Comparison of ENCODE assay signal across 19 cellular contexts in genomic region chr21:37386151-37386550, GRCh38.
"Had no signal": no experiment of that assay in that cellular context is flagged by ENCODE, and none has a peak within 500 bp of the region (broad histone marks: within the 10 kb centered on the region; RNA-seq: fewer than 3 reads in every experiment).

No MANE protein-coding gene starts in this region.

- H3K27me3 ChIP-seq: body of pancreas, cardiac muscle cell, tibial artery had no signal

- ATAC-seq: body of pancreas, esophagus mucosa, WTC11 had no signal

- H3K27ac Mint-ChIP-seq: activated T-helper 2 cell treated with anti-CD3 and anti-CD28 coated beads, Interferon-gamma antibody, Interleukin-2, Interleukin-4, amounts not matched to agents 10 μg/mL and 5 μg/mL and 100 μg/mL, durations not matched to agents 14 hours and 24 hours and 36 hours; dendritic cell treated with granulocyte-macrophage colony-stimulating factor and Interleukin-4, amounts not matched to agents 40 ng/mL and 50 ng/mL, for 4 days; stimulated activated naive CD8-positive, alpha-beta T cell treated with anti-CD3 and anti-CD28 coated beads, Interleukin-15, amount 100 ng/mL, for 72 hours had no signal

- H3K4me3 Mint-ChIP-seq: activated T-cell treated with anti-CD3 and anti-CD28 coated beads, Interleukin-2, amount 50 U/mL, for 24 hours; dendritic cell treated with granulocyte-macrophage colony-stimulating factor and Interleukin-4, amounts not matched to agents 40 ng/mL and 50 ng/mL, for 4 days; memory B cell; neural crest cell; stimulated activated naive CD8-positive, alpha-beta T cell treated with anti-CD3 and anti-CD28 coated beads, Interleukin-15, amount 100 ng/mL, for 72 hours; WTC11 had no signal

- H3K36me3 Mint-ChIP-seq: WTC11 had no signal

- FAIRE-seq: endothelial cell of umbilical vein had no signal

- H3K27me3 Mint-ChIP-seq: activated T-cell treated with anti-CD3 and anti-CD28 coated beads, Interleukin-2, amount 50 U/mL, for 24 hours; dendritic cell treated with granulocyte-macrophage colony-stimulating factor and Interleukin-4, amounts not matched to agents 40 ng/mL and 50 ng/mL, for 4 days; memory B cell; stimulated activated naive CD8-positive, alpha-beta T cell treated with anti-CD3 and anti-CD28 coated beads, Interleukin-15, amount 100 ng/mL, for 72 hours had no signal

- H3K9me3 ChIP-seq: body of pancreas, tibial artery had no signal

- H3K9me3 Mint-ChIP-seq: dendritic cell treated with granulocyte-macrophage colony-stimulating factor and Interleukin-4, amounts not matched to agents 40 ng/mL and 50 ng/mL, for 4 days; WTC11 had no signal

- H3K36me3 ChIP-seq: cardiac muscle cell, tibial artery had no signal

- H3K27ac ChIP-seq: body of pancreas, cardiac muscle cell, tibial artery had no signal

- DNase-seq: activated naive CD4-positive, alpha-beta T cell; activated T-cell treated with anti-CD3 and anti-CD28 coated beads, Interleukin-2, amount 50 U/mL, for 24 hours; anterior cingulate cortex; effector CD8-positive, alpha-beta T cell; foreskin melanocyte; hypothalamus; stimulated activated CD4-positive, alpha-beta T cell treated with anti-CD3 and anti-CD28 coated beads, Interleukin-1b, Interleukin-23, amount 100 ng/mL, for 48 hours; stimulated activated naive CD8-positive, alpha-beta T cell treated with anti-CD3 and anti-CD28 coated beads, Interleukin-15, amount 100 ng/mL, for 72 hours; T-helper 9 cell; tibial artery had no signal

- H3K4me3 ChIP-seq: body of pancreas, cardiac muscle cell, tibial artery had no signal
